Comparison of ENCODE assay signal across 7 cellular contexts in genomic region chr6:20877008-20877937, GRCh38.
DNase-seq lines count a peak whose midpoint lies in the region; ATAC-seq, FAIRE-seq and TF ChIP-seq lines count a peak whose summit lies in the region.

No MANE protein-coding gene starts in this region.

- H3K4me1 Mint-ChIP-seq in activated T-cell treated with anti-CD3 and anti-CD28 coated beads, Interleukin-2, amount 50 U/mL, for 72 hours (ENCODE audit: low read depth), result peaks cover 17% of the 10 kb centered on the region

- H3K27me3 Mint-ChIP-seq in activated T-cell treated with anti-CD3 and anti-CD28 coated beads, Interleukin-2, amount 50 U/mL, for 72 hours (ENCODE audit: low read depth), result no peaks in the 10 kb centered on the region

- intact Hi-C loops in left colon (cut with DNase I, micrococcal nuclease), result no loop called here
- intact Hi-C loops in uterus (cut with DNase I; ENCODE audit: low total_unique reads), result no loop called here

- peaks cover 0 to 4% of the 10 kb centered on the region in 2 donors for H3K4me1 ChIP-seq in uterus

- H3K4me3 Mint-ChIP-seq in activated T-cell treated with anti-CD3 and anti-CD28 coated beads, Interleukin-2, amount 50 U/mL, for 72 hours, result peak overlapping the region in 1 of 2 donors; percentile 59

- peak; percentile 98 for ATAC-seq in GM21423 (IDR thresholded peaks at IDR 0.05; ENCODE audit: unreplicated experiment)
- ATAC-seq in HG03571 (IDR thresholded peaks at IDR 0.05; ENCODE audit: unreplicated experiment), result peak; percentile 97
- peak; percentile 97 to 98 for ATAC-seq in activated T-cell treated with anti-CD3 and anti-CD28 coated beads, Interleukin-2, amount 50 U/mL, for 72 hours (replicated peaks in 1 of 2)
- peak; percentile 95 for ATAC-seq in left colon

- TF ChIP-seq CTCF in uterus (IDR thresholded peaks at IDR 0.05), result no peak

- peaks cover 9 to 13% of the 10 kb centered on the region in 2 donors for H3K36me3 Mint-ChIP-seq in activated T-cell treated with anti-CD3 and anti-CD28 coated beads, Interleukin-2, amount 50 U/mL, for 72 hours (ENCODE audit: insufficient read depth in 2 of 2)

- H3K27me3 ChIP-seq in uterus, result no peaks in the 10 kb centered on the region

- no peaks in the 10 kb centered on the region for H3K36me3 ChIP-seq in uterus

- H3K4me3 ChIP-seq in uterus, result no peak overlapping the region

- H3K9me3 ChIP-seq in uterus, result no peaks in the 10 kb centered on the region

- H3K27ac Mint-ChIP-seq in activated T-cell treated with anti-CD3 and anti-CD28 coated beads, Interleukin-2, amount 50 U/mL, for 72 hours, result peak overlapping the region; percentile 61

- peak overlapping the region; percentile 49 to 63 for H3K27ac ChIP-seq in uterus

- peak; percentile 47 for DNase-seq in GM12891 (ENCODE audit: insufficient read length, low spot score)
- DNase-seq in activated T-cell treated with anti-CD3 and anti-CD28 coated beads, Interleukin-2, amount 50 U/mL, for 72 hours, result peak; percentile 56 to 60
- peak; percentile 16 to 28 for DNase-seq in left colon
- peak; percentile 17 to 61 for DNase-seq in uterus
- DNase-seq in medulla oblongata (ENCODE audit: extremely low spot score), result no peak

- peak; percentile 95 for FAIRE-seq in GM12891 (lab: Jason Lieb, UNC)

- TF ChIP-seq POLR2A in GM12891 (IDR thresholded peaks at IDR 0.05; ENCODE audit: low read depth, low read length) (no peak), uterus (IDR thresholded peaks at IDR 0.05) (no peak)

- H3K9me3 Mint-ChIP-seq in activated T-cell treated with anti-CD3 and anti-CD28 coated beads, Interleukin-2, amount 50 U/mL, for 72 hours, result peaks cover 2 to 4% of the 10 kb centered on the region in 2 donors

TF ChIP-seq in GM12891, 5 proteins besides CTCF, POLR2A, EP300 and RAD21:
- TF ChIP-seq PAX5 (IDR thresholded peaks at IDR 0.05; ENCODE audit: insufficient read depth, low read length, severe bottlenecking) (no peak), SPI1 (IDR thresholded peaks at IDR 0.05; ENCODE audit: low read depth, low read length) (peak; percentile 54), POU2F2 (IDR thresholded peaks at IDR 0.05; ENCODE audit: low read depth, low read length) (peak; percentile 69; the same call in 1 of the 2 replicates), TAF1 (IDR thresholded peaks at IDR 0.05; ENCODE audit: low read depth, low read length) (peak; percentile 26; the same call in 1 of the 2 replicates)
TF ChIP-seq in GM12891: peak in this region for 3.
